Comparison of ENCODE assay signal across 8 cellular contexts in the genomic region with DNA sequence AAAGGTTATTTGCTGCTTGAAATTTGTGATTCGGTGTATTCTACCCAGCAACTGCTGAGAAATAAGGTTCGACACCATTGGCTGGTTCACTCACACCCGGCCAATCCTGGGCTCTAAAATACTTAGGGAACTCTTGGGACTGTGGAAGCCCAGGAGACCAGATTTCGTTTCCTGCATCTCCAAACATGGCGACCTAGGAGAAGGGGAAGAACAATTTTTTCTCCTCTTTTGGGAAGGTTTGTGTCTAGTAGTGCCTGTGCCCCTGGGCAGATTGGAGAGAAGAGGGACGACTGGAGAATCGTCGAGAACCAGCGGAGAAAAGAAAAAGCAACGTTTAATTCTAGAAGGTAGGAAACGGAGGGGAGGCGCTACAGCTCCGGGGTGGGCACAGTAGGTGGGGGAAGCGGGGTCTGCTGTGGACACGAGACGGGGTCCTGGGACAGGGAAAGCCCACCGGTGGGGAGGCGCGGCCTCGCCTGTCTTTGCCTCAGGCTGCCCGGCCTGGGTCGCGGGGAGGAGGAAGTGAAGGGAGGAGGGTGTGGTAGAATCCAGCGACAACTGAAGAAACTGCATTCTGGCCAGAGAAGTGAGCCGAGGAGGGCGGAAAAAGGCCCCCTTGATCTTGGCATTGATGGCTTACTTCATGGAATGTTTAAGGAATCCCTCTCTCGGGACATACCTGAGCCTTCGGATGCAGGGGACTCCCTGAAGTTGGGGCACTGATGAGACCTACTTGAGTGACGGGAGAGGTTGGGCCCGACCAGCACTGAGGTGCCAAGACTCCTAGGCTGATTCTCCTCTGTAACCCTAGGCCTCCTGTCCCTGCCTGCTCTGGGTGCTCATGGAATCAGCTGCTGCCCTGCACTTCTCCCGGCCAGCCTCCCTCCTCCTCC. TPM values are rescaled to one million over a fixed set of nuclear protein-coding genes. Genes with fewer than 3 reads are reported as not detected.
A peak's percentile ranks its signal among the peaks of the same experiment; 100 is the strongest.
DNase-seq lines count a peak whose midpoint lies in the region; ATAC-seq, FAIRE-seq and TF ChIP-seq lines count a peak whose summit lies in the region.

A gene (plus strand): TSS at position 160 of the 893 bp plus-strand sequence. CDS start 682 bp downstream, at position 842.

- H3K4me2 ChIP-seq in parathyroid adenoma (ENCODE audit: low read length), result peak within 1 kb of the TSS; percentile 62

- no peaks in the 10 kb centered on the region for H3K27me3 ChIP-seq in heart left ventricle
- no peaks in the 10 kb centered on the region for H3K27me3 ChIP-seq in parathyroid adenoma (ENCODE audit: control insufficient read depth, insufficient read depth, low read length)
- no peaks in the 10 kb centered on the region for H3K27me3 ChIP-seq in upper lobe of right lung

- TF ChIP-seq CTCF in heart left ventricle (IDR thresholded peaks at IDR 0.05) (no peak), parathyroid adenoma (IDR thresholded peaks at IDR 0.05) (no peak), upper lobe of right lung (IDR thresholded peaks at IDR 0.05) (no peak)

- peak; percentile 83 for FAIRE-seq in GM12891 (lab: Jason Lieb, UNC)

- H2AFZ ChIP-seq in parathyroid adenoma, result peak within 1 kb of the TSS; percentile 100

- peaks cover 17% of the 10 kb centered on the region for H3K79me2 ChIP-seq in parathyroid adenoma

- peak within 1 kb of the TSS; percentile 59 to 91 (median 88) for H3K4me3 ChIP-seq in heart left ventricle
- peak within 1 kb of the TSS; percentile 89 for H3K4me3 ChIP-seq in parathyroid adenoma (ENCODE audit: low read depth, low read length)
- H3K4me3 ChIP-seq in upper lobe of right lung, result peak within 1 kb of the TSS; percentile 87

- H3K9ac ChIP-seq in parathyroid adenoma, result peak within 1 kb of the TSS; percentile 32

- DNase-seq in GM12891 (ENCODE audit: insufficient read length, low spot score), result peak; percentile 58
- DNase-seq in NCI-H1417 (lab: John Stamatoyannopoulos, UW), result peak; percentile 78 to 92 (median 90)
- DNase-seq in SW480 (ENCODE audit: low spot score), result peak; percentile 87
- peak; percentile 91 for DNase-seq in amniotic epithelial cell (ENCODE audit: low read depth)
- peak; percentile 82 to 88 (median 85) for DNase-seq in heart left ventricle
- peak; percentile 80 for DNase-seq in upper lobe of right lung

- no peak for TF ChIP-seq POLR2A in GM12891 (IDR thresholded peaks at IDR 0.05; ENCODE audit: low read depth, low read length)
- peak in 1 of 2 donors; percentile 23 for TF ChIP-seq POLR2A in heart left ventricle (IDR thresholded peaks at IDR 0.05)

- H3K36me3 ChIP-seq in heart left ventricle, result peaks cover 0 to 39% (median 34%) of the 10 kb centered on the region in 9 donors
- H3K36me3 ChIP-seq in parathyroid adenoma (ENCODE audit: control insufficient read depth, insufficient read depth, low read length), result no peaks in the 10 kb centered on the region
- peaks cover 32% of the 10 kb centered on the region for H3K36me3 ChIP-seq in upper lobe of right lung

- WGBS in heart left ventricle, 4 donors, result 0 to 1% (median 1%) methylated on average over 27 to 31 of the region's 31 CpGs

- H3K27ac ChIP-seq in heart left ventricle (peak within 1 kb of the TSS; percentile 84 to 98 (median 94)), parathyroid adenoma (peak within 1 kb of the TSS; percentile 79), upper lobe of right lung (peak within 1 kb of the TSS; percentile 97)

- ATAC-seq in HG02798 (IDR thresholded peaks at IDR 0.05; ENCODE audit: poor library complexity, unreplicated experiment), result peak; percentile 98
- peak; percentile 99 for ATAC-seq in heart left ventricle
- ATAC-seq in upper lobe of right lung, result peak; percentile 96

- intact Hi-C loops in heart left ventricle (cut with DNase I), result loop anchor here in 3 of 10 donors (5.0 to 10.0 kb wide), 3 partner anchors 36 to 64 kb away; a partner anchor contains a TSS
- intact Hi-C loops in upper lobe of right lung (cut with DNase I), result no loop called here

- H3K4me1 ChIP-seq in heart left ventricle (peaks cover 0 to 69% (median 37%) of the 10 kb centered on the region in 12 donors), parathyroid adenoma (peaks cover 13% of the 10 kb centered on the region), upper lobe of right lung (peaks cover 46% of the 10 kb centered on the region)

- H3K9me3 ChIP-seq in heart left ventricle, result no peaks in the 10 kb centered on the region
- no peaks in the 10 kb centered on the region for H3K9me3 ChIP-seq in parathyroid adenoma (ENCODE audit: control insufficient read depth, low read length)
- no peaks in the 10 kb centered on the region for H3K9me3 ChIP-seq in upper lobe of right lung

TF ChIP-seq in GM12891, 5 proteins besides CTCF, POLR2A, EP300 and RAD21:
- TF ChIP-seq SPI1 (IDR thresholded peaks at IDR 0.05; ENCODE audit: low read depth, low read length) (peak; percentile 51; the same call in 1 of the 2 replicates), TAF1 (IDR thresholded peaks at IDR 0.05; ENCODE audit: low read depth, low read length) (no peak)

RNA-seq across cellular contexts. Expression of the gene that starts here (rescaled TPM):
- polyA plus RNA-seq in GM12891 (2012; ENCODE audit: low read depth, missing spikeins), result 13.8 TPM
- 10 to 100 TPM in 7 of 9 donors, 1 to 10 TPM in 2; 9.2 to 26.2 (median 14.8) TPM for total RNA-seq in heart left ventricle
- polyA plus RNA-seq in heart left ventricle, result 10 to 100 TPM in 1 of 2 donors, 1 to 10 TPM in 1; 6.6 to 26.7 TPM
- 26.3 TPM for total RNA-seq in upper lobe of right lung

Comparison
In these comparisons a context has a peak if more than half of its experiments do, and no peak if none do; other contexts are left out.
1. Peak in every context shown above with its lines: DNase-seq, ATAC-seq, H3K4me3 ChIP-seq and H3K27ac ChIP-seq.